In genomic region chr5:107808671-107809137, GRCh38 we compare ENCODE assay signal across 1 cellular context.
A peak's percentile ranks its signal among the peaks of the same experiment; 100 is the strongest.
TF ChIP-seq lines count a peak whose summit lies in the region.

No MANE protein-coding gene starts in this region.

TF ChIP-seq in H1, 55 proteins besides CTCF, POLR2A, EP300 and RAD21:
- no peak for TF ChIP-seq CBX5 (IDR thresholded peaks at IDR 0.05; ENCODE audit: low read depth, low read length)
- peak; percentile 63 for TF ChIP-seq NANOG (IDR thresholded peaks at IDR 0.05; ENCODE audit: insufficient read depth, low read depth, low read length, poor library complexity, severe bottlenecking)
- no peak for TF ChIP-seq SUZ12 (IDR thresholded peaks at IDR 0.05; ENCODE audit: low read length)
- TF ChIP-seq KDM5A (IDR thresholded peaks at IDR 0.05; ENCODE audit: low read length), result no peak
- no peak for TF ChIP-seq RFX5 (IDR thresholded peaks at IDR 0.05; ENCODE audit: borderline replicate concordance, low read depth, low read length)
- TF ChIP-seq SRF (IDR thresholded peaks at IDR 0.05; ENCODE audit: low read depth, low read length), result no peak
- TF ChIP-seq BACH1 (IDR thresholded peaks at IDR 0.05; ENCODE audit: low read length), result no peak
- no peak for TF ChIP-seq SAP30 (IDR thresholded peaks at IDR 0.05; ENCODE audit: insufficient read depth, insufficient replicate concordance, low read length)
- TF ChIP-seq NRF1 (IDR thresholded peaks at IDR 0.05; ENCODE audit: low read depth, low read length), result no peak
- TF ChIP-seq MAX (IDR thresholded peaks at IDR 0.05), result no peak
- no peak for TF ChIP-seq POU5F1 (IDR thresholded peaks at IDR 0.05; ENCODE audit: low read depth, low read length)
- TF ChIP-seq GABPA (IDR thresholded peaks at IDR 0.05; ENCODE audit: borderline replicate concordance, insufficient read depth, low read length), result no peak
- no peak for TF ChIP-seq E2F6 (IDR thresholded peaks at IDR 0.05)
- no peak; the same call in 1 of the 2 replicates for TF ChIP-seq USF2 (IDR thresholded peaks at IDR 0.05; ENCODE audit: low read length)
- 0 out of 2 replicates have a peak, but pooled peaks have one; percentile 44 for TF ChIP-seq TCF12 (IDR thresholded peaks at IDR 0.05; ENCODE audit: low read depth, low read length)
- no peak for TF ChIP-seq SIRT6 (IDR thresholded peaks at IDR 0.05; ENCODE audit: low read length)
- TF ChIP-seq ZNF274 (IDR thresholded peaks at IDR 0.05; ENCODE audit: borderline replicate concordance, extremely low read depth, low read length), result no peak
- no peak for TF ChIP-seq EGR1 (IDR thresholded peaks at IDR 0.05; ENCODE audit: borderline replicate concordance, low read depth, low read length)
- TF ChIP-seq KDM4A (IDR thresholded peaks at IDR 0.05; ENCODE audit: low read depth, low read length, severe bottlenecking), result no peak
- no peak for TF ChIP-seq ATF2 (IDR thresholded peaks at IDR 0.05; ENCODE audit: low read length)
- TF ChIP-seq TBP (IDR thresholded peaks at IDR 0.05; ENCODE audit: low read depth, low read length), result no peak
- peak; percentile 50 to 97; a peak in 3 of 4 replicates for TF ChIP-seq HDAC2 (IDR thresholded peaks at IDR 0.05; ENCODE audit: borderline replicate concordance in 1 of 2, low read depth in 2 of 2, low read length in 2 of 2)
- no peak for TF ChIP-seq CEBPB (IDR thresholded peaks at IDR 0.05; ENCODE audit: low read depth, low read length)
- no peak for TF ChIP-seq KDM1A (IDR thresholded peaks at IDR 0.05; ENCODE audit: borderline replicate concordance, low read length)
- TF ChIP-seq POLR2AphosphoS5 (IDR thresholded peaks at IDR 0.05; ENCODE audit: low read depth, low read length), result no peak
- TF ChIP-seq SIX5 (IDR thresholded peaks at IDR 0.05; ENCODE audit: low read depth, low read length), result no peak
- TF ChIP-seq ASH2L (IDR thresholded peaks at IDR 0.05; ENCODE audit: low read length), result peak; percentile 6
- no peak for TF ChIP-seq PHF8 (conservative IDR thresholded peaks at IDR 0.05; ENCODE audit: low read depth, low read length)
- 0 out of 2 replicates have a peak, but pooled peaks have one; percentile 37 for TF ChIP-seq YY1 (IDR thresholded peaks at IDR 0.05; ENCODE audit: low read depth, low read length)
- TF ChIP-seq HDAC6 (IDR thresholded peaks at IDR 0.05; ENCODE audit: low read depth, low read length), result no peak
- peak; percentile 26; the same call in 1 of the 2 replicates for TF ChIP-seq SP1 (IDR thresholded peaks at IDR 0.05; ENCODE audit: low read depth, low read length)
- TF ChIP-seq FOSL1 (IDR thresholded peaks at IDR 0.05; ENCODE audit: insufficient read depth, low read depth, low read length), result no peak
- 0 out of 2 replicates have a peak, but pooled peaks have one; percentile 18 for TF ChIP-seq JUND (IDR thresholded peaks at IDR 0.05; ENCODE audit: low read length)
- TF ChIP-seq EZH2 (IDR thresholded peaks at IDR 0.05; ENCODE audit: low read depth, low read length, severe bottlenecking), result no peak
- TF ChIP-seq BCL11A (IDR thresholded peaks at IDR 0.05; ENCODE audit: low read depth in 2 of 2, low read length in 2 of 2), result no peak
- no peak for TF ChIP-seq SP4 (IDR thresholded peaks at IDR 0.05; ENCODE audit: low read length)
- peak in 1 of 2 experiments; percentile 43; a peak in 2 of 4 replicates for TF ChIP-seq SIN3A (conservative IDR thresholded peaks at IDR 0.05 in 1 of 2, IDR thresholded peaks at IDR 0.05 in 1 of 2; ENCODE audit: low read depth in 1 of 2, low read length in 2 of 2)
- TF ChIP-seq CHD7 (IDR thresholded peaks at IDR 0.05; ENCODE audit: insufficient replicate concordance, low read length), result no peak
- no peak for TF ChIP-seq RBBP5 (IDR thresholded peaks at IDR 0.05; ENCODE audit: borderline replicate concordance, low read depth, low read length)
- no peak for TF ChIP-seq RXRA (IDR thresholded peaks at IDR 0.05; ENCODE audit: insufficient read depth, low read depth, low read length)
- 0 out of 2 replicates have a peak, but pooled peaks have one; percentile 45 for TF ChIP-seq TEAD4 (IDR thresholded peaks at IDR 0.05; ENCODE audit: low read depth, low read length)
- TF ChIP-seq CBX8 (IDR thresholded peaks at IDR 0.05; ENCODE audit: borderline replicate concordance, low read depth, low read length), result no peak
- TF ChIP-seq JUN (IDR thresholded peaks at IDR 0.05; ENCODE audit: low read depth, low read length), result no peak
